ENCODE assay signal across 24 cellular contexts in the genomic region with DNA sequence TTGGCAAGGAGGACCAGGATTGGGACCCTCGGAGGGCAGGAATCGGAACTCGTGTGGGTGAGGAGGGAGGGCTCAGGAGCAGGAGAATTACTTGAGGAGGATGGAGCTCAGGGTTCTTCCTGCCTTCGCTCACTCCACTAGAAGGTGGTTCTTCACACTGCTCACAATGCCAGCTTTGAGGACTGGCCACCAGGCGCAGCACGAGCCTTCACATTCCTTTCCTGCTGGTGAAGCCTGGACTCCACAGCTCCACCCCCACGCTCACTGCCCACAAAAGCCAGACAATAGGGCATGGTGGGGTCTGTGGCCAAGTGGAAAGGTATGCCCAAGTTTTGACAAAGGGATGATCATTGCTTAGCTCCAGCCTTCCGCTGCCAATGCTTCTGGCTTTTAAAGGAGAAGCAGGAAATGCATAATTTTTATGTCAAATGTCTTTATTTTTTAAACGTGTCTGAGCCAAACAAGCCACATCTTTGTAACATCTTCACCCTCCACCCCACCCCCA.
"Had no signal": no experiment of that assay in that cellular context is flagged by ENCODE, and none has a peak within 500 bp of the region (broad histone marks: within the 10 kb centered on the region; RNA-seq: fewer than 3 reads in every experiment).

No MANE protein-coding gene starts in this region.

- H3K36me3 Mint-ChIP-seq: activated naive CD4-positive, alpha-beta T cell treated with anti-CD3 and anti-CD28 coated beads, Interleukin-2, amount 50 U/mL, for 72 hours; naive B cell; WTC11 had no signal

- H3K9me3 Mint-ChIP-seq: activated CD4-positive, alpha-beta memory T cell treated with anti-CD3 and anti-CD28 coated beads, Interleukin-2, amount 10 ng/mL, durations not matched to agents 7 days and 5 days; activated CD4-positive, alpha-beta T cell treated with anti-CD3 and anti-CD28 coated beads, Interleukin-2, amount 10 ng/mL, durations not matched to agents 7 days and 5 days; activated naive CD4-positive, alpha-beta T cell treated with anti-CD3 and anti-CD28 coated beads, Interleukin-2, amount 50 U/mL, for 72 hours; activated T-cell treated with anti-CD3 and anti-CD28 coated beads, Interleukin-2, amount 50 U/mL, for 4 hours; activated T-helper 17 cell treated with anti-CD3 and anti-CD28 coated beads, Interleukin-2, amount 50 U/mL, for 72 hours; naive B cell; nephron progenitor cell; T-helper 1 cell treated with Interleukin-12 subunit alpha and Interleukin-12 subunit beta and Interleukin-4 antibody, amounts not matched to agents 30 μg/mL and 1 μg/mL, for 36 hours; WTC11 had no signal

- H3K79me2 ChIP-seq: parathyroid adenoma had no signal

- H3K27ac Mint-ChIP-seq: activated CD4-positive, alpha-beta memory T cell treated with anti-CD3 and anti-CD28 coated beads, Interleukin-2, amount 10 ng/mL, durations not matched to agents 7 days and 5 days; activated CD4-positive, alpha-beta T cell treated with anti-CD3 and anti-CD28 coated beads, Interleukin-2, amount 10 ng/mL, durations not matched to agents 7 days and 5 days; activated naive CD4-positive, alpha-beta T cell treated with anti-CD3 and anti-CD28 coated beads, Interleukin-2, amount 50 U/mL, for 72 hours; activated T-helper 17 cell treated with anti-CD3 and anti-CD28 coated beads, Interleukin-2, amount 50 U/mL, for 72 hours; nephron progenitor cell; T-helper 1 cell treated with Interleukin-12 subunit alpha and Interleukin-12 subunit beta and Interleukin-4 antibody, amounts not matched to agents 30 μg/mL and 1 μg/mL, for 36 hours; WTC11 had no signal

- H2AFZ ChIP-seq: parathyroid adenoma had no signal

- H3K36me3 ChIP-seq: gastrocnemius medialis, left ventricle myocardium inferior, transverse colon had no signal

- DNase-seq: activated CD4-positive, alpha-beta memory T cell treated with anti-CD3 and anti-CD28 coated beads, Interleukin-2, amount 10 ng/mL, durations not matched to agents 7 days and 5 days; activated CD4-positive, alpha-beta T cell treated with anti-CD3 and anti-CD28 coated beads for 1 hour; activated CD4-positive, alpha-beta T cell treated with anti-CD3 and anti-CD28 coated beads, Interleukin-2, amount 10 ng/mL, durations not matched to agents 7 days and 5 days; activated CD8-positive, alpha-beta memory T cell treated with anti-CD3 and anti-CD28 coated beads, Interleukin-2, amount 50 U/mL, for 48 hours; activated naive CD4-positive, alpha-beta T cell; activated T-cell treated with anti-CD3 and anti-CD28 coated beads, Interleukin-2, amount 50 U/mL, for 4 hours; effector CD8-positive, alpha-beta T cell; gastrocnemius medialis; glutamatergic neuron; left ventricle myocardium inferior; naive B cell; nephron progenitor cell; nucleus accumbens; stimulated activated CD4-positive, alpha-beta T cell treated with anti-CD3 and anti-CD28 coated beads, Interleukin-2, amount 100 ng/mL, for 48 hours; stimulated activated naive CD8-positive, alpha-beta T cell treated with anti-CD3 and anti-CD28 coated beads, Interleukin-15, Interleukin-2, amounts not matched to agents 100 U/mL and 50 U/mL, for 24 hours; T-helper 9 cell; testis; transverse colon had no signal

- H3K4me3 ChIP-seq: gastrocnemius medialis, left ventricle myocardium inferior, testis, transverse colon had no signal

- H3K27me3 ChIP-seq: testis had no signal

- H3K9ac ChIP-seq: parathyroid adenoma had no signal

- ATAC-seq: activated naive CD4-positive, alpha-beta T cell treated with anti-CD3 and anti-CD28 coated beads, Interleukin-2, amount 50 U/mL, for 72 hours; activated T-cell treated with anti-CD3 and anti-CD28 coated beads, Interleukin-2, amount 50 U/mL, for 4 hours; activated T-helper 17 cell treated with anti-CD3 and anti-CD28 coated beads, Interleukin-2, amount 50 U/mL, for 72 hours; gastrocnemius medialis; right cardiac atrium; stimulated activated naive CD8-positive, alpha-beta T cell treated with anti-CD3 and anti-CD28 coated beads, Interleukin-15, Interleukin-2, amounts not matched to agents 100 U/mL and 50 U/mL, for 24 hours; WTC11 had no signal

- H3K4me3 Mint-ChIP-seq: activated CD4-positive, alpha-beta memory T cell treated with anti-CD3 and anti-CD28 coated beads, Interleukin-2, amount 10 ng/mL, durations not matched to agents 7 days and 5 days; activated CD4-positive, alpha-beta T cell treated with anti-CD3 and anti-CD28 coated beads, Interleukin-2, amount 10 ng/mL, durations not matched to agents 7 days and 5 days; activated T-cell treated with anti-CD3 and anti-CD28 coated beads, Interleukin-2, amount 50 U/mL, for 4 hours; activated T-helper 17 cell treated with anti-CD3 and anti-CD28 coated beads, Interleukin-2, amount 50 U/mL, for 72 hours; nephron progenitor cell; T-helper 1 cell treated with Interleukin-12 subunit alpha and Interleukin-12 subunit beta and Interleukin-4 antibody, amounts not matched to agents 30 μg/mL and 1 μg/mL, for 36 hours; WTC11 had no signal

- H3K9me3 ChIP-seq: gastrocnemius medialis, left ventricle myocardium inferior, testis, transverse colon had no signal

- H3K4me1 ChIP-seq: parathyroid adenoma, testis had no signal

- H3K4me1 Mint-ChIP-seq: activated CD4-positive, alpha-beta memory T cell treated with anti-CD3 and anti-CD28 coated beads, Interleukin-2, amount 10 ng/mL, durations not matched to agents 7 days and 5 days; activated CD4-positive, alpha-beta T cell treated with anti-CD3 and anti-CD28 coated beads, Interleukin-2, amount 10 ng/mL, durations not matched to agents 7 days and 5 days; activated T-helper 17 cell treated with anti-CD3 and anti-CD28 coated beads, Interleukin-2, amount 50 U/mL, for 72 hours; naive B cell had no signal

- H3K27ac ChIP-seq: gastrocnemius medialis, left ventricle myocardium inferior, parathyroid adenoma, testis, transverse colon had no signal
